Comparison of ENCODE assay signal across 1 cellular context in the genomic region with DNA sequence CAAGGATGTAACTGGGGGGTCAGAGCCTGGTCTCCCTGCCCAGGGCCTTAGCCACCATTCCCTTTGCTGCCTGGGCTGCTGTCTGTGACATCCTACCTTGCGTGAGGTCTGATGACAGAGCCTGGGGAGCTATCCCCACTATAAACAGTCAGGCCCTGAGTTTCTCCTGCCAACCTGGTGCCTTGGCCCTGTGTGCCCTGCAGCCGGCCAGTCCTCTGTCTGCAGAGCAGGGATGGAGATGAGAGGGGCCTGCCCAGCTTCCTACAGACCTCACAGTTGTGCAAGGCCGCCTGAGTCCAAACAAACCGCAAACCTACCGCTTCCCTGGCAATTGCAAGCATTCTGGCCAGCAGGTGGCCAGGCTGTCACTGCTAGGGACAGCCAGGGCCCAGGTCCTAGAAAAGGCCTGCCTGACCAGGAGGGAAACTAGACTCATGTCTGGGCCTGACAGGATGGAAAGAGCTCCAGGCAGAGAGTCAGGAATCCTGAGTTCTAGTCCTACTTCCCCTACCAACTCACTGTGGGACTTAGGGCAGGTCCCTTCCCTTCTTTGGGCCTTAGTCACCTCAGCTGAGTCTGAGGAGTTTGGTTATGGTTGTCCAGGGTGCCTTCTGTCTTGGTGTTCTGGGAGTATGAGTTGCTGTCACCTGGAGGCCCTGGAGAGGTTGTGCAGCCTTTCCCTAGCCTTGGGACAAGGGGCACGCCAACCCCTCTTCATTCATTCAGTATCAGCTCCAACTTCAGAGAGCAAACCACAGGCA.
TF ChIP-seq lines count a peak whose summit lies in the region.

No MANE protein-coding gene starts in this region.

TF ChIP-seq in K562, 482 proteins besides CTCF, POLR2A, EP300 and RAD21 (continued from another document and continues in another):
- TF ChIP-seq, protein P1, sequence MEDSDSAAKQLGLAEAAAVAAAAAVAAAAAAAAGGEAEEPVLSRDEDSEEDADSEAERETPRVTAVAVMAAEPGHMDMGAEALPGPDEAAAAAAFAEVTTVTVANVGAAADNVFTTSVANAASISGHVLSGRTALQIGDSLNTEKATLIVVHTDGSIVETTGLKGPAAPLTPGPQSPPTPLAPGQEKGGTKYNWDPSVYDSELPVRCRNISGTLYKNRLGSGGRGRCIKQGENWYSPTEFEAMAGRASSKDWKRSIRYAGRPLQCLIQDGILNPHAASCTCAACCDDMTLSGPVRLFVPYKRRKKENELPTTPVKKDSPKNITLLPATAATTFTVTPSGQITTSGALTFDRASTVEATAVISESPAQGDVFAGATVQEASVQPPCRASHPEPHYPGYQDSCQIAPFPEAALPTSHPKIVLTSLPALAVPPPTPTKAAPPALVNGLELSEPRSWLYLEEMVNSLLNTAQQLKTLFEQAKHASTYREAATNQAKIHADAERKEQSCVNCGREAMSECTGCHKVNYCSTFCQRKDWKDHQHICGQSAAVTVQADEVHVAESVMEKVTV (CRISPR knock-in tag; IDR thresholded peaks at IDR 0.05) = peak; percentile 83
- TF ChIP-seq MAFK (IDR thresholded peaks at IDR 0.05; ENCODE audit: low read length) (no peak), SMARCB1 (IDR thresholded peaks at IDR 0.05; ENCODE audit: insufficient read length, low read depth) (no peak), ZC3H8 (IDR thresholded peaks at IDR 0.05) (no peak), ZC3H4 (CRISPR knock-in tag; IDR thresholded peaks at IDR 0.05; ENCODE audit: borderline replicate concordance) (no peak), ELF2 (CRISPR knock-in tag; IDR thresholded peaks at IDR 0.05) (no peak), SMAD4 (CRISPR knock-in tag; conservative IDR thresholded peaks at IDR 0.05) (peak; percentile 92), TEAD2 (tag; IDR thresholded peaks at IDR 0.05) (peak; percentile 75), POU5F1 (IDR thresholded peaks at IDR 0.05; ENCODE audit: borderline replicate concordance, low read depth, low read length, partially characterized antibody) (no peak), HLTF (IDR thresholded peaks at IDR 0.05) (no peak), SPI1 (IDR thresholded peaks at IDR 0.05; ENCODE audit: borderline replicate concordance, low read depth, low read length) (no peak), NR2C2 (CRISPR knock-in tag; IDR thresholded peaks at IDR 0.05) (no peak), NR2C2 (tag; IDR thresholded peaks at IDR 0.05) (peak; percentile 66), NFE2L1 (tag; IDR thresholded peaks at IDR 0.05; ENCODE audit: borderline replicate concordance, low read depth) (no peak), KHSRP (IDR thresholded peaks at IDR 0.05) (no peak), NCOR1 (IDR thresholded peaks at IDR 0.05) (no peak), ZBED1 (IDR thresholded peaks at IDR 0.05) (no peak), TCFL5 (CRISPR knock-in tag; conservative IDR thresholded peaks at IDR 0.05) (no peak), WHSC1 (IDR thresholded peaks at IDR 0.05; ENCODE audit: low read length) (no peak)
- TF ChIP-seq, protein P2, sequence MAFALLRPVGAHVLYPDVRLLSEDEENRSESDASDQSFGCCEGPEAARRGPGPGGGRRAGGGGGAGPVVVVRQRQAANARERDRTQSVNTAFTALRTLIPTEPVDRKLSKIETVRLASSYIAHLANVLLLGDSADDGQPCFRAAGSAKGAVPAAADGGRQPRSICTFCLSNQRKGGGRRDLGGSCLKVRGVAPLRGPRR (CRISPR knock-in tag; IDR thresholded peaks at IDR 0.05) = no peak
- TF ChIP-seq, protein P3, sequence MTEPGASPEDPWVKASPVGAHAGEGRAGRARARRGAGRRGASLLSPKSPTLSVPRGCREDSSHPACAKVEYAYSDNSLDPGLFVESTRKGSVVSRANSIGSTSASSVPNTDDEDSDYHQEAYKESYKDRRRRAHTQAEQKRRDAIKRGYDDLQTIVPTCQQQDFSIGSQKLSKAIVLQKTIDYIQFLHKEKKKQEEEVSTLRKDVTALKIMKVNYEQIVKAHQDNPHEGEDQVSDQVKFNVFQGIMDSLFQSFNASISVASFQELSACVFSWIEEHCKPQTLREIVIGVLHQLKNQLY (CRISPR knock-in tag; conservative IDR thresholded peaks at IDR 0.05) = no peak
- TF ChIP-seq, protein P4, sequence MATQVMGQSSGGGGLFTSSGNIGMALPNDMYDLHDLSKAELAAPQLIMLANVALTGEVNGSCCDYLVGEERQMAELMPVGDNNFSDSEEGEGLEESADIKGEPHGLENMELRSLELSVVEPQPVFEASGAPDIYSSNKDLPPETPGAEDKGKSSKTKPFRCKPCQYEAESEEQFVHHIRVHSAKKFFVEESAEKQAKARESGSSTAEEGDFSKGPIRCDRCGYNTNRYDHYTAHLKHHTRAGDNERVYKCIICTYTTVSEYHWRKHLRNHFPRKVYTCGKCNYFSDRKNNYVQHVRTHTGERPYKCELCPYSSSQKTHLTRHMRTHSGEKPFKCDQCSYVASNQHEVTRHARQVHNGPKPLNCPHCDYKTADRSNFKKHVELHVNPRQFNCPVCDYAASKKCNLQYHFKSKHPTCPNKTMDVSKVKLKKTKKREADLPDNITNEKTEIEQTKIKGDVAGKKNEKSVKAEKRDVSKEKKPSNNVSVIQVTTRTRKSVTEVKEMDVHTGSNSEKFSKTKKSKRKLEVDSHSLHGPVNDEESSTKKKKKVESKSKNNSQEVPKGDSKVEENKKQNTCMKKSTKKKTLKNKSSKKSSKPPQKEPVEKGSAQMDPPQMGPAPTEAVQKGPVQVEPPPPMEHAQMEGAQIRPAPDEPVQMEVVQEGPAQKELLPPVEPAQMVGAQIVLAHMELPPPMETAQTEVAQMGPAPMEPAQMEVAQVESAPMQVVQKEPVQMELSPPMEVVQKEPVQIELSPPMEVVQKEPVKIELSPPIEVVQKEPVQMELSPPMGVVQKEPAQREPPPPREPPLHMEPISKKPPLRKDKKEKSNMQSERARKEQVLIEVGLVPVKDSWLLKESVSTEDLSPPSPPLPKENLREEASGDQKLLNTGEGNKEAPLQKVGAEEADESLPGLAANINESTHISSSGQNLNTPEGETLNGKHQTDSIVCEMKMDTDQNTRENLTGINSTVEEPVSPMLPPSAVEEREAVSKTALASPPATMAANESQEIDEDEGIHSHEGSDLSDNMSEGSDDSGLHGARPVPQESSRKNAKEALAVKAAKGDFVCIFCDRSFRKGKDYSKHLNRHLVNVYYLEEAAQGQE (CRISPR knock-in tag; IDR thresholded peaks at IDR 0.05; ENCODE audit: low read depth) = 0 out of 2 replicates have a peak, but pooled peaks have one; percentile 35
- TF ChIP-seq, protein P5, sequence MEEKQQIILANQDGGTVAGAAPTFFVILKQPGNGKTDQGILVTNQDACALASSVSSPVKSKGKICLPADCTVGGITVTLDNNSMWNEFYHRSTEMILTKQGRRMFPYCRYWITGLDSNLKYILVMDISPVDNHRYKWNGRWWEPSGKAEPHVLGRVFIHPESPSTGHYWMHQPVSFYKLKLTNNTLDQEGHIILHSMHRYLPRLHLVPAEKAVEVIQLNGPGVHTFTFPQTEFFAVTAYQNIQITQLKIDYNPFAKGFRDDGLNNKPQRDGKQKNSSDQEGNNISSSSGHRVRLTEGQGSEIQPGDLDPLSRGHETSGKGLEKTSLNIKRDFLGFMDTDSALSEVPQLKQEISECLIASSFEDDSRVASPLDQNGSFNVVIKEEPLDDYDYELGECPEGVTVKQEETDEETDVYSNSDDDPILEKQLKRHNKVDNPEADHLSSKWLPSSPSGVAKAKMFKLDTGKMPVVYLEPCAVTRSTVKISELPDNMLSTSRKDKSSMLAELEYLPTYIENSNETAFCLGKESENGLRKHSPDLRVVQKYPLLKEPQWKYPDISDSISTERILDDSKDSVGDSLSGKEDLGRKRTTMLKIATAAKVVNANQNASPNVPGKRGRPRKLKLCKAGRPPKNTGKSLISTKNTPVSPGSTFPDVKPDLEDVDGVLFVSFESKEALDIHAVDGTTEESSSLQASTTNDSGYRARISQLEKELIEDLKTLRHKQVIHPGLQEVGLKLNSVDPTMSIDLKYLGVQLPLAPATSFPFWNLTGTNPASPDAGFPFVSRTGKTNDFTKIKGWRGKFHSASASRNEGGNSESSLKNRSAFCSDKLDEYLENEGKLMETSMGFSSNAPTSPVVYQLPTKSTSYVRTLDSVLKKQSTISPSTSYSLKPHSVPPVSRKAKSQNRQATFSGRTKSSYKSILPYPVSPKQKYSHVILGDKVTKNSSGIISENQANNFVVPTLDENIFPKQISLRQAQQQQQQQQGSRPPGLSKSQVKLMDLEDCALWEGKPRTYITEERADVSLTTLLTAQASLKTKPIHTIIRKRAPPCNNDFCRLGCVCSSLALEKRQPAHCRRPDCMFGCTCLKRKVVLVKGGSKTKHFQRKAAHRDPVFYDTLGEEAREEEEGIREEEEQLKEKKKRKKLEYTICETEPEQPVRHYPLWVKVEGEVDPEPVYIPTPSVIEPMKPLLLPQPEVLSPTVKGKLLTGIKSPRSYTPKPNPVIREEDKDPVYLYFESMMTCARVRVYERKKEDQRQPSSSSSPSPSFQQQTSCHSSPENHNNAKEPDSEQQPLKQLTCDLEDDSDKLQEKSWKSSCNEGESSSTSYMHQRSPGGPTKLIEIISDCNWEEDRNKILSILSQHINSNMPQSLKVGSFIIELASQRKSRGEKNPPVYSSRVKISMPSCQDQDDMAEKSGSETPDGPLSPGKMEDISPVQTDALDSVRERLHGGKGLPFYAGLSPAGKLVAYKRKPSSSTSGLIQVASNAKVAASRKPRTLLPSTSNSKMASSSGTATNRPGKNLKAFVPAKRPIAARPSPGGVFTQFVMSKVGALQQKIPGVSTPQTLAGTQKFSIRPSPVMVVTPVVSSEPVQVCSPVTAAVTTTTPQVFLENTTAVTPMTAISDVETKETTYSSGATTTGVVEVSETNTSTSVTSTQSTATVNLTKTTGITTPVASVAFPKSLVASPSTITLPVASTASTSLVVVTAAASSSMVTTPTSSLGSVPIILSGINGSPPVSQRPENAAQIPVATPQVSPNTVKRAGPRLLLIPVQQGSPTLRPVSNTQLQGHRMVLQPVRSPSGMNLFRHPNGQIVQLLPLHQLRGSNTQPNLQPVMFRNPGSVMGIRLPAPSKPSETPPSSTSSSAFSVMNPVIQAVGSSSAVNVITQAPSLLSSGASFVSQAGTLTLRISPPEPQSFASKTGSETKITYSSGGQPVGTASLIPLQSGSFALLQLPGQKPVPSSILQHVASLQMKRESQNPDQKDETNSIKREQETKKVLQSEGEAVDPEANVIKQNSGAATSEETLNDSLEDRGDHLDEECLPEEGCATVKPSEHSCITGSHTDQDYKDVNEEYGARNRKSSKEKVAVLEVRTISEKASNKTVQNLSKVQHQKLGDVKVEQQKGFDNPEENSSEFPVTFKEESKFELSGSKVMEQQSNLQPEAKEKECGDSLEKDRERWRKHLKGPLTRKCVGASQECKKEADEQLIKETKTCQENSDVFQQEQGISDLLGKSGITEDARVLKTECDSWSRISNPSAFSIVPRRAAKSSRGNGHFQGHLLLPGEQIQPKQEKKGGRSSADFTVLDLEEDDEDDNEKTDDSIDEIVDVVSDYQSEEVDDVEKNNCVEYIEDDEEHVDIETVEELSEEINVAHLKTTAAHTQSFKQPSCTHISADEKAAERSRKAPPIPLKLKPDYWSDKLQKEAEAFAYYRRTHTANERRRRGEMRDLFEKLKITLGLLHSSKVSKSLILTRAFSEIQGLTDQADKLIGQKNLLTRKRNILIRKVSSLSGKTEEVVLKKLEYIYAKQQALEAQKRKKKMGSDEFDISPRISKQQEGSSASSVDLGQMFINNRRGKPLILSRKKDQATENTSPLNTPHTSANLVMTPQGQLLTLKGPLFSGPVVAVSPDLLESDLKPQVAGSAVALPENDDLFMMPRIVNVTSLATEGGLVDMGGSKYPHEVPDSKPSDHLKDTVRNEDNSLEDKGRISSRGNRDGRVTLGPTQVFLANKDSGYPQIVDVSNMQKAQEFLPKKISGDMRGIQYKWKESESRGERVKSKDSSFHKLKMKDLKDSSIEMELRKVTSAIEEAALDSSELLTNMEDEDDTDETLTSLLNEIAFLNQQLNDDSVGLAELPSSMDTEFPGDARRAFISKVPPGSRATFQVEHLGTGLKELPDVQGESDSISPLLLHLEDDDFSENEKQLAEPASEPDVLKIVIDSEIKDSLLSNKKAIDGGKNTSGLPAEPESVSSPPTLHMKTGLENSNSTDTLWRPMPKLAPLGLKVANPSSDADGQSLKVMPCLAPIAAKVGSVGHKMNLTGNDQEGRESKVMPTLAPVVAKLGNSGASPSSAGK (IDR thresholded peaks at IDR 0.05) = peak; percentile 66
- TF ChIP-seq, protein P6, sequence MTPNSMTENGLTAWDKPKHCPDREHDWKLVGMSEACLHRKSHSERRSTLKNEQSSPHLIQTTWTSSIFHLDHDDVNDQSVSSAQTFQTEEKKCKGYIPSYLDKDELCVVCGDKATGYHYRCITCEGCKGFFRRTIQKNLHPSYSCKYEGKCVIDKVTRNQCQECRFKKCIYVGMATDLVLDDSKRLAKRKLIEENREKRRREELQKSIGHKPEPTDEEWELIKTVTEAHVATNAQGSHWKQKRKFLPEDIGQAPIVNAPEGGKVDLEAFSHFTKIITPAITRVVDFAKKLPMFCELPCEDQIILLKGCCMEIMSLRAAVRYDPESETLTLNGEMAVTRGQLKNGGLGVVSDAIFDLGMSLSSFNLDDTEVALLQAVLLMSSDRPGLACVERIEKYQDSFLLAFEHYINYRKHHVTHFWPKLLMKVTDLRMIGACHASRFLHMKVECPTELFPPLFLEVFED (CRISPR knock-in tag; conservative IDR thresholded peaks at IDR 0.05) = no peak
- TF ChIP-seq, protein P7, sequence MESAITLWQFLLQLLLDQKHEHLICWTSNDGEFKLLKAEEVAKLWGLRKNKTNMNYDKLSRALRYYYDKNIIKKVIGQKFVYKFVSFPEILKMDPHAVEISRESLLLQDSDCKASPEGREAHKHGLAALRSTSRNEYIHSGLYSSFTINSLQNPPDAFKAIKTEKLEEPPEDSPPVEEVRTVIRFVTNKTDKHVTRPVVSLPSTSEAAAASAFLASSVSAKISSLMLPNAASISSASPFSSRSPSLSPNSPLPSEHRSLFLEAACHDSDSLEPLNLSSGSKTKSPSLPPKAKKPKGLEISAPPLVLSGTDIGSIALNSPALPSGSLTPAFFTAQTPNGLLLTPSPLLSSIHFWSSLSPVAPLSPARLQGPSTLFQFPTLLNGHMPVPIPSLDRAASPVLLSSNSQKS (CRISPR knock-in tag; IDR thresholded peaks at IDR 0.05) = no peak
- TF ChIP-seq, protein P8, sequence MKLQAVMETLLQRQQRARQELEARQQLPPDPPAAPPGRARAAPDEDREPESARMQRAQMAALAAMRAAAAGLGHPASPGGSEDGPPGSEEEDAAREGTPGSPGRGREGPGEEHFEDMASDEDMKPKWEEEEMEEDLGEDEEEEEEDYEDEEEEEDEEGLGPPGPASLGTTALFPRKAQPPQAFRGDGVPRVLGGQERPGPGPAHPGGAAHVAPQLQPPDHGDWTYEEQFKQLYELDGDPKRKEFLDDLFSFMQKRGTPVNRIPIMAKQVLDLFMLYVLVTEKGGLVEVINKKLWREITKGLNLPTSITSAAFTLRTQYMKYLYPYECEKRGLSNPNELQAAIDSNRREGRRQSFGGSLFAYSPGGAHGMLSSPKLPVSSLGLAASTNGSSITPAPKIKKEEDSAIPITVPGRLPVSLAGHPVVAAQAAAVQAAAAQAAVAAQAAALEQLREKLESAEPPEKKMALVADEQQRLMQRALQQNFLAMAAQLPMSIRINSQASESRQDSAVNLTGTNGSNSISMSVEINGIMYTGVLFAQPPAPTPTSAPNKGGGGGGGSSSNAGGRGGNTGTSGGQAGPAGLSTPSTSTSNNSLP (IDR thresholded peaks at IDR 0.05; ENCODE audit: borderline replicate concordance, low read depth, low read length) = no peak
- TF ChIP-seq, protein P9, sequence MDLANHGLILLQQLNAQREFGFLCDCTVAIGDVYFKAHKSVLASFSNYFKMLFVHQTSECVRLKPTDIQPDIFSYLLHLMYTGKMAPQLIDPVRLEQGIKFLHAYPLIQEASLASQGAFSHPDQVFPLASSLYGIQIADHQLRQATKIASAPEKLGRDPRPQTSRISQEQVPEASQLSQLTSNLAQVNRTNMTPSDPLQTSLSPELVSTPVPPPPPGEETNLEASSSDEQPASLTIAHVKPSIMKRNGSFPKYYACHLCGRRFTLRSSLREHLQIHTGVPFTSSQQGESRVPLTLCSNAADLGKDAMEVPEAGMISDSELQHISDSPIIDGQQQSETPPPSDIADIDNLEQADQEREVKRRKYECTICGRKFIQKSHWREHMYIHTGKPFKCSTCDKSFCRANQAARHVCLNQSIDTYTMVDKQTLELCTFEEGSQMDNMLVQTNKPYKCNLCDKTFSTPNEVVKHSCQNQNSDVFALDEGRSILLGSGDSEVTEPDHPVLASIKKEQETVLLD (IDR thresholded peaks at IDR 0.05) = no peak
